ENCODE assay signal across 8 cellular contexts in genomic region chr12:100574262-100575074, GRCh38. TPM values are rescaled to one million over a fixed set of nuclear protein-coding genes. Genes with fewer than 3 reads are reported as not detected.
DNase-seq lines count a peak whose midpoint lies in the region; ATAC-seq and TF ChIP-seq lines count a peak whose summit lies in the region.

No MANE protein-coding gene starts in this region.

- H3K4me1 Mint-ChIP-seq in stimulated activated naive CD8-positive, alpha-beta T cell treated with anti-CD3 and anti-CD28 coated beads, Interleukin-15, Interleukin-2, amounts not matched to agents 100 ng/mL and 50 ng/mL, for 24 hours (ENCODE audit: low read depth) = peaks cover 13% of the 10 kb centered on the region

- H3K4me3 Mint-ChIP-seq in stimulated activated naive CD8-positive, alpha-beta T cell treated with anti-CD3 and anti-CD28 coated beads, Interleukin-15, Interleukin-2, amounts not matched to agents 100 ng/mL and 50 ng/mL, for 24 hours = peak overlapping the region; percentile 86

- TF ChIP-seq CTCF in breast epithelium (IDR thresholded peaks at IDR 0.05) = no peak
- no peak for TF ChIP-seq CTCF in thyroid gland (IDR thresholded peaks at IDR 0.05)

- H3K27me3 ChIP-seq in breast epithelium (no peaks in the 10 kb centered on the region), thyroid gland (no peaks in the 10 kb centered on the region)

- H3K27ac Mint-ChIP-seq in stimulated activated naive CD8-positive, alpha-beta T cell treated with anti-CD3 and anti-CD28 coated beads, Interleukin-15, Interleukin-2, amounts not matched to agents 100 ng/mL and 50 ng/mL, for 24 hours = no peak overlapping the region

- ATAC-seq in stimulated activated naive CD8-positive, alpha-beta T cell treated with anti-CD3 and anti-CD28 coated beads, Interleukin-15, Interleukin-2, amounts not matched to agents 100 U/mL and 50 U/mL, for 24 hours = no peak

- no peaks in the 10 kb centered on the region for H3K9me3 ChIP-seq in breast epithelium
- no peaks in the 10 kb centered on the region for H3K9me3 ChIP-seq in thyroid gland

- WGBS in thyroid gland, 2 donors = 12 to 13% methylated on average over 13 of the region's 13 CpGs

- intact Hi-C loops in breast epithelium (cut with DNase I; ENCODE audit: low total_unique reads) (no loop called here), thyroid gland (cut with DNase I) (no loop called here)

- peaks cover 26% of the 10 kb centered on the region for H3K27me3 Mint-ChIP-seq in stimulated activated naive CD8-positive, alpha-beta T cell treated with anti-CD3 and anti-CD28 coated beads, Interleukin-15, Interleukin-2, amounts not matched to agents 100 ng/mL and 50 ng/mL, for 24 hours

- H3K27ac ChIP-seq in breast epithelium (peak overlapping the region in 1 of 2 donors; percentile 88), thyroid gland (peak overlapping the region in 2 of 3 donors; percentile 34 to 63)

- H3K36me3 ChIP-seq in breast epithelium = no peaks in the 10 kb centered on the region
- no peaks in the 10 kb centered on the region for H3K36me3 ChIP-seq in thyroid gland

- no peak for TF ChIP-seq POLR2A in breast epithelium (IDR thresholded peaks at IDR 0.05)
- TF ChIP-seq POLR2A in thyroid gland (IDR thresholded peaks at IDR 0.05) = no peak

- H3K36me3 Mint-ChIP-seq in stimulated activated naive CD8-positive, alpha-beta T cell treated with anti-CD3 and anti-CD28 coated beads, Interleukin-15, Interleukin-2, amounts not matched to agents 100 ng/mL and 50 ng/mL, for 24 hours (ENCODE audit: low read depth) = no peaks in the 10 kb centered on the region

- DNase-seq in stimulated activated naive CD8-positive, alpha-beta T cell treated with anti-CD3 and anti-CD28 coated beads, Interleukin-15, Interleukin-2, amounts not matched to agents 100 U/mL and 50 U/mL, for 24 hours = no peak
- peak; percentile 22 for DNase-seq in NCI-H2029 treated with DMSO at 0.1 percent for 48 hours (lab: John Stamatoyannopoulos, UW)
- no peak for DNase-seq in breast epithelium (ENCODE audit: low spot score in 2 of 2)
- peak; percentile 68 for DNase-seq in left kidney (ENCODE audit: low read depth, low spot score)
- peak; percentile 59 to 61 for DNase-seq in thyroid gland
- DNase-seq in NCI-H1436 (lab: John Stamatoyannopoulos, UW) = no peak
- no peak for DNase-seq in NCI-H1694 (lab: John Stamatoyannopoulos, UW)

- no peaks in the 10 kb centered on the region for H3K9me3 Mint-ChIP-seq in stimulated activated naive CD8-positive, alpha-beta T cell treated with anti-CD3 and anti-CD28 coated beads, Interleukin-15, Interleukin-2, amounts not matched to agents 100 ng/mL and 50 ng/mL, for 24 hours

- H3K4me1 ChIP-seq in breast epithelium = peaks cover 0 to 4% of the 10 kb centered on the region in 2 donors
- peaks cover 8 to 13% of the 10 kb centered on the region in 2 donors for H3K4me1 ChIP-seq in thyroid gland

- peak overlapping the region; percentile 55 to 77 (median 65) for H3K4me3 ChIP-seq in breast epithelium
- H3K4me3 ChIP-seq in thyroid gland (replicated peaks in 1 of 3) = peak overlapping the region in 2 of 3 donors; percentile 2 to 56

RNA-seq across cellular contexts. Expression of gene GAS2L3, which starts 1.0 kb away (rescaled TPM):
- total RNA-seq in breast epithelium (1 to 10 TPM; 2.3 to 7.0 (median 5.9) TPM), thyroid gland (10 to 100 TPM in 1 of 4 donors, 1 to 10 TPM in 3; 2.4 to 10.2 (median 3.3) TPM)

Comparison
In these comparisons a context has a peak if more than half of its experiments do, and no peak if none do; other contexts are left out.
1. DNase-seq: peak in NCI-H2029 treated with DMSO at 0.1 percent for 48 hours (single experiment), left kidney (single experiment) and thyroid gland (2 of 2); none in stimulated activated naive CD8-positive, alpha-beta T cell treated with anti-CD3 and anti-CD28 coated beads, Interleukin-15, Interleukin-2, amounts not matched to agents 100 U/mL and 50 U/mL, for 24 hours (single experiment), breast epithelium (0 of 2), NCI-H1436 (single experiment) and NCI-H1694 (single experiment).